In the genomic region with DNA sequence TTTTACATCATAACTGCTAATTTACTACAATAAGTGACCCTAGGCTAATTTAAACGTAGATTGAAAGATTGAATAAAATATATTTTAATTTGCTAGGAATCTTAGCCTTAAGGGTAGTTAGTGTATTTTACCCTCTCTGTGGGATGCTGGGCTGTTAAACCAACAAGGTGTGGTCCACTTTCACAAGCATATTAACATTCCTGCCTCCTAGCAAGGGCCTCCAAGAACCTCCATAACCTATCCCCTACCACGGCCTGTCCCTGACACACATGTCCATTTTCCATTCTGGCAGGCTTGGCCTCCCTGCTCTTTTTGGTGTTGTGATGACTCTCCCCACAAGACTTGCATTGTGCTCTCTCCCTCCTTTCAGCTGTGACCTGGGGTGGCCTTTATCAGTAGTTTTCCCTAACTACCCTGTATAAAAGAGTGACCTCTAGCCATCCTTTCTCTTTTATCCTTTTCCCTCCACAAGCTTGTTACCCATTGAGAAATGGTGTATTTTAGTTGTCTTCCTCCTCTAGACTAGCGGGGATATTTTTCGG, we compare ENCODE assay signal across 22 cellular contexts.
DNase-seq lines count a peak whose midpoint lies in the region; ATAC-seq and TF ChIP-seq lines count a peak whose summit lies in the region.
"Had no signal": no experiment of that assay in that cellular context is flagged by ENCODE, and none has a peak within 500 bp of the region (broad histone marks: within the 10 kb centered on the region; RNA-seq: fewer than 3 reads in every experiment).

No MANE protein-coding gene starts in this region.

- H3K36me3 ChIP-seq in cardiac muscle cell (no peaks in the 10 kb centered on the region), mucosa of descending colon (ENCODE audit: low read depth) (no peaks in the 10 kb centered on the region), upper lobe of right lung (peaks cover 15% of the 10 kb centered on the region)
- H3K36me3 ChIP-seq: vagina had no signal

- H3K27me3 ChIP-seq in cardiac muscle cell (no peaks in the 10 kb centered on the region), upper lobe of right lung (no peaks in the 10 kb centered on the region)
- H3K27me3 ChIP-seq: BLaER1, vagina had no signal

- no peak for ATAC-seq in Right ventricle myocardium inferior
- peak; percentile 24 for ATAC-seq in WTC11
- ATAC-seq in mucosa of descending colon = peak; percentile 76
- ATAC-seq in upper lobe of right lung = peak; percentile 80
- no peak for ATAC-seq in stimulated activated memory B cell treated with anti-CD40 and anti-IgM and Interleukin-4, amounts not matched to agents 10 μg/mL and 1 μg/mL and 100 μg/mL, for 72 hours
- ATAC-seq: left lobe of liver had no signal

- H3K4me3 Mint-ChIP-seq in WTC11 = no peak overlapping the region
- H3K4me3 Mint-ChIP-seq in stimulated activated memory B cell treated with anti-CD40 and anti-IgM and Interleukin-4, amounts not matched to agents 10 μg/mL and 1 μg/mL and 100 μg/mL, for 72 hours = no peak overlapping the region
- H3K4me3 Mint-ChIP-seq: activated B cell treated with CpG ODN at 0.5 μM for 24 hours; activated CD4-positive, alpha-beta memory T cell treated with anti-CD3 and anti-CD28 coated beads, Interleukin-2, amount 10 ng/mL, durations not matched to agents 7 days and 5 days had no signal

- peak overlapping the region; percentile 57 for H3K27ac ChIP-seq in cardiac muscle cell
- no peak overlapping the region for H3K27ac ChIP-seq in upper lobe of right lung
- H3K27ac ChIP-seq: BLaER1, SK-N-MC, vagina had no signal

- intact Hi-C loops in Right ventricle myocardium inferior (cut with DNase I) (no loop called here), mucosa of descending colon (cut with DNase I, micrococcal nuclease) (no loop called here), upper lobe of right lung (cut with DNase I) (no loop called here)

- TF ChIP-seq CTCF in cardiac muscle cell (IDR thresholded peaks at IDR 0.05; ENCODE audit: low read depth, low read length) = no peak
- TF ChIP-seq CTCF in WTC11 (IDR thresholded peaks at IDR 0.05) = no peak
- no peak for TF ChIP-seq CTCF in mucosa of descending colon (IDR thresholded peaks at IDR 0.05)
- TF ChIP-seq CTCF in upper lobe of right lung (IDR thresholded peaks at IDR 0.05) = no peak

- no peaks in the 10 kb centered on the region; the same call in 1 of the 2 replicates for H3K36me3 Mint-ChIP-seq in WTC11
- H3K36me3 Mint-ChIP-seq in stimulated activated memory B cell treated with anti-CD40 and anti-IgM and Interleukin-4, amounts not matched to agents 10 μg/mL and 1 μg/mL and 100 μg/mL, for 72 hours = peaks cover 22% of the 10 kb centered on the region

- no peaks in the 10 kb centered on the region for H3K9me3 Mint-ChIP-seq in WTC11
- no peaks in the 10 kb centered on the region for H3K9me3 Mint-ChIP-seq in stimulated activated memory B cell treated with anti-CD40 and anti-IgM and Interleukin-4, amounts not matched to agents 10 μg/mL and 1 μg/mL and 100 μg/mL, for 72 hours
- H3K9me3 Mint-ChIP-seq: activated B cell treated with CpG ODN at 0.5 μM for 24 hours; activated CD4-positive, alpha-beta memory T cell treated with anti-CD3 and anti-CD28 coated beads, Interleukin-2, amount 10 ng/mL, durations not matched to agents 7 days and 5 days had no signal

- H3K4me1 Mint-ChIP-seq in WTC11 = peaks cover 39% of the 10 kb centered on the region
- H3K4me1 Mint-ChIP-seq in stimulated activated memory B cell treated with anti-CD40 and anti-IgM and Interleukin-4, amounts not matched to agents 10 μg/mL and 1 μg/mL and 100 μg/mL, for 72 hours = peaks cover 5% of the 10 kb centered on the region

- H3K9me3 ChIP-seq in cardiac muscle cell (ENCODE audit: low read depth) (no peaks in the 10 kb centered on the region), mucosa of descending colon (no peaks in the 10 kb centered on the region), upper lobe of right lung (no peaks in the 10 kb centered on the region)
- H3K9me3 ChIP-seq: BLaER1, vagina had no signal

- H3K4me1 ChIP-seq in cardiac muscle cell (ENCODE audit: low read depth) (peaks cover 23% of the 10 kb centered on the region), mucosa of descending colon (ENCODE audit: low read depth) (peaks cover 19% of the 10 kb centered on the region), upper lobe of right lung (peaks cover 36% of the 10 kb centered on the region)

- H3K27me3 Mint-ChIP-seq in WTC11 (ENCODE audit: low read depth) = no peaks in the 10 kb centered on the region
- H3K27me3 Mint-ChIP-seq in stimulated activated memory B cell treated with anti-CD40 and anti-IgM and Interleukin-4, amounts not matched to agents 10 μg/mL and 1 μg/mL and 100 μg/mL, for 72 hours = no peaks in the 10 kb centered on the region
- H3K27me3 Mint-ChIP-seq: activated B cell treated with CpG ODN at 0.5 μM for 24 hours; activated CD4-positive, alpha-beta memory T cell treated with anti-CD3 and anti-CD28 coated beads, Interleukin-2, amount 10 ng/mL, durations not matched to agents 7 days and 5 days had no signal

- DNase-seq in cardiac muscle cell (ENCODE audit: low read depth in 1 of 2, low spot score in 1 of 2) = no peak
- DNase-seq in Right ventricle myocardium inferior (ENCODE audit: missing footprints) = no peak
- DNase-seq in WTC11 (ENCODE audit: low spot score) = no peak
- no peak for DNase-seq in mucosa of descending colon
- no peak for DNase-seq in upper lobe of right lung
- DNase-seq in NCI-H1092 treated with DMSO at 0.1 percent for 48 hours (lab: John Stamatoyannopoulos, UW) = no peak
- no peak for DNase-seq in GDM1 (lab: John Stamatoyannopoulos, UW)
- DNase-seq: activated B cell treated with CpG ODN at 0.5 μM for 24 hours; activated CD4-positive, alpha-beta memory T cell treated with anti-CD3 and anti-CD28 coated beads, Interleukin-2, amount 10 ng/mL, durations not matched to agents 7 days and 5 days; activated naive CD4-positive, alpha-beta T cell; activated T-cell treated with anti-CD3 and anti-CD28 coated beads for 4 hours; glutamatergic neuron; H7; Karpas-422; NCI-H1092; NCI-H2029 treated with DMSO at 0.1 percent for 48 hours; NCI-H510A had no signal

- H3K27ac Mint-ChIP-seq in WTC11 = no peak overlapping the region
- H3K27ac Mint-ChIP-seq in stimulated activated memory B cell treated with anti-CD40 and anti-IgM and Interleukin-4, amounts not matched to agents 10 μg/mL and 1 μg/mL and 100 μg/mL, for 72 hours = no peak overlapping the region
- H3K27ac Mint-ChIP-seq: activated B cell treated with CpG ODN at 0.5 μM for 24 hours; activated CD4-positive, alpha-beta memory T cell treated with anti-CD3 and anti-CD28 coated beads, Interleukin-2, amount 10 ng/mL, durations not matched to agents 7 days and 5 days had no signal

- CTCF ChIA-PET in WTC11 (lab: Charles Lee) = interaction anchor here (1.1 to 1.4 kb wide), 2 partner anchors 14 to 178 kb away, joined by 3 to 6 read pairs; no protein-coding TSS in a partner anchor

- POLR2A ChIA-PET in WTC11 (lab: Charles Lee) = no interaction called here

- H3K4me3 ChIP-seq in cardiac muscle cell (no peak overlapping the region), mucosa of descending colon (no peak overlapping the region), upper lobe of right lung (no peak overlapping the region)
- H3K4me3 ChIP-seq: BLaER1, SK-N-MC, vagina had no signal

TF ChIP-seq in WTC11, 78 proteins besides CTCF, POLR2A, EP300 and RAD21:
- TF ChIP-seq GTF2I (CRISPR knock-in tag; conservative IDR thresholded peaks at IDR 0.05) = no peak
- TF ChIP-seq, protein P1, sequence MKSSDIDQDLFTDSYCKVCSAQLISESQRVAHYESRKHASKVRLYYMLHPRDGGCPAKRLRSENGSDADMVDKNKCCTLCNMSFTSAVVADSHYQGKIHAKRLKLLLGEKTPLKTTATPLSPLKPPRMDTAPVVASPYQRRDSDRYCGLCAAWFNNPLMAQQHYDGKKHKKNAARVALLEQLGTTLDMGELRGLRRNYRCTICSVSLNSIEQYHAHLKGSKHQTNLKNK (CRISPR knock-in tag; IDR thresholded peaks at IDR 0.05) = no peak
- no peak for TF ChIP-seq NFYB (CRISPR knock-in tag; conservative IDR thresholded peaks at IDR 0.05; ENCODE audit: low read depth)
- TF ChIP-seq ZNF671 (CRISPR knock-in tag; IDR thresholded peaks at IDR 0.05) = no peak
- no peak for TF ChIP-seq RELA (CRISPR knock-in tag; IDR thresholded peaks at IDR 0.05; ENCODE audit: borderline replicate concordance)
- TF ChIP-seq, protein P2, sequence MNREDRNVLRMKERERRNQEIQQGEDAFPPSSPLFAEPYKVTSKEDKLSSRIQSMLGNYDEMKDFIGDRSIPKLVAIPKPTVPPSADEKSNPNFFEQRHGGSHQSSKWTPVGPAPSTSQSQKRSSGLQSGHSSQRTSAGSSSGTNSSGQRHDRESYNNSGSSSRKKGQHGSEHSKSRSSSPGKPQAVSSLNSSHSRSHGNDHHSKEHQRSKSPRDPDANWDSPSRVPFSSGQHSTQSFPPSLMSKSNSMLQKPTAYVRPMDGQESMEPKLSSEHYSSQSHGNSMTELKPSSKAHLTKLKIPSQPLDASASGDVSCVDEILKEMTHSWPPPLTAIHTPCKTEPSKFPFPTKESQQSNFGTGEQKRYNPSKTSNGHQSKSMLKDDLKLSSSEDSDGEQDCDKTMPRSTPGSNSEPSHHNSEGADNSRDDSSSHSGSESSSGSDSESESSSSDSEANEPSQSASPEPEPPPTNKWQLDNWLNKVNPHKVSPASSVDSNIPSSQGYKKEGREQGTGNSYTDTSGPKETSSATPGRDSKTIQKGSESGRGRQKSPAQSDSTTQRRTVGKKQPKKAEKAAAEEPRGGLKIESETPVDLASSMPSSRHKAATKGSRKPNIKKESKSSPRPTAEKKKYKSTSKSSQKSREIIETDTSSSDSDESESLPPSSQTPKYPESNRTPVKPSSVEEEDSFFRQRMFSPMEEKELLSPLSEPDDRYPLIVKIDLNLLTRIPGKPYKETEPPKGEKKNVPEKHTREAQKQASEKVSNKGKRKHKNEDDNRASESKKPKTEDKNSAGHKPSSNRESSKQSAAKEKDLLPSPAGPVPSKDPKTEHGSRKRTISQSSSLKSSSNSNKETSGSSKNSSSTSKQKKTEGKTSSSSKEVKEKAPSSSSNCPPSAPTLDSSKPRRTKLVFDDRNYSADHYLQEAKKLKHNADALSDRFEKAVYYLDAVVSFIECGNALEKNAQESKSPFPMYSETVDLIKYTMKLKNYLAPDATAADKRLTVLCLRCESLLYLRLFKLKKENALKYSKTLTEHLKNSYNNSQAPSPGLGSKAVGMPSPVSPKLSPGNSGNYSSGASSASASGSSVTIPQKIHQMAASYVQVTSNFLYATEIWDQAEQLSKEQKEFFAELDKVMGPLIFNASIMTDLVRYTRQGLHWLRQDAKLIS (CRISPR knock-in tag; IDR thresholded peaks at IDR 0.05; ENCODE audit: borderline replicate concordance) = no peak

Comparison
In these comparisons a context has a peak if more than half of its experiments do, and no peak if none do; other contexts are left out.
1. ATAC-seq: peak in WTC11 (single experiment), mucosa of descending colon (single experiment) and upper lobe of right lung (single experiment); none in Right ventricle myocardium inferior (single experiment) and stimulated activated memory B cell treated with anti-CD40 and anti-IgM and Interleukin-4, amounts not matched to agents 10 μg/mL and 1 μg/mL and 100 μg/mL, for 72 hours (single experiment).